In genomic region chr12:46470039-46470627, GRCh38 we compare ENCODE assay signal across 11 cellular contexts.
A peak's percentile ranks its signal among the peaks of the same experiment; 100 is the strongest.
DNase-seq lines count a peak whose midpoint lies in the region; ATAC-seq, FAIRE-seq and TF ChIP-seq lines count a peak whose summit lies in the region.
"Had no signal": no experiment of that assay in that cellular context is flagged by ENCODE, and none has a peak within 500 bp of the region (broad histone marks: within the 10 kb centered on the region; RNA-seq: fewer than 3 reads in every experiment).

No MANE protein-coding gene starts in this region.

- WGBS in small intestine, 3 donors: 67 to 69% (median 69%) methylated on average over 6 of the region's 6 CpGs
- WGBS in adrenal gland, 4 donors: 70 to 85% (median 75%) methylated on average over 5 to 6 of the region's 6 CpGs

- peak overlapping the region; percentile 75 for H3K4me3 Mint-ChIP-seq in T-helper 1 cell treated with Interleukin-12 subunit alpha and Interleukin-12 subunit beta and Interleukin-4 antibody, amounts not matched to agents 30 μg/mL and 1 μg/mL, for 36 hours
- H3K4me3 Mint-ChIP-seq: nephron had no signal

- H3K9me3 ChIP-seq in small intestine (ENCODE audit: control insufficient read depth, low read depth) (no peaks in the 10 kb centered on the region), adrenal gland (replicated peaks in 1 of 3) (no peaks in the 10 kb centered on the region)

- intact Hi-C loops in adrenal gland (cut with DNase I): no loop called here

- DNase-seq in activated CD4-positive, alpha-beta T cell treated with anti-CD3 and anti-CD28 coated beads for 48 hours: peak; percentile 26
- no peak for DNase-seq in activated CD4-positive, alpha-beta T cell treated with anti-CD3 and anti-CD28 coated beads, Interleukin-2, amount 50 U/mL, for 1 hour
- DNase-seq in small intestine: peak; percentile 53
- DNase-seq in adrenal gland: no peak
- no peak for DNase-seq in NCI-H187 treated with DMSO at 0.1 percent for 48 hours (lab: John Stamatoyannopoulos, UW)
- DNase-seq: ACHN had no signal

- peak overlapping the region in 1 of 2 donors; percentile 33 for H3K27ac ChIP-seq in small intestine (ENCODE audit: low read depth in 1 of 2, low read length in 1 of 2)
- H3K27ac ChIP-seq in adrenal gland: no peak overlapping the region

- peak; percentile 73 for ATAC-seq in HG02642 (IDR thresholded peaks at IDR 0.05; ENCODE audit: poor library complexity, unreplicated experiment)
- ATAC-seq in GM21390 (IDR thresholded peaks at IDR 0.05; ENCODE audit: unreplicated experiment): no peak

- no peaks in the 10 kb centered on the region for H3K27me3 ChIP-seq in small intestine (ENCODE audit: control insufficient read depth in 2 of 2, insufficient read depth in 2 of 2, low read length in 2 of 2)
- H3K27me3 ChIP-seq in adrenal gland: no peaks in the 10 kb centered on the region

- H3K4me3 ChIP-seq in small intestine (ENCODE audit: low read depth in 1 of 2, low read length in 2 of 2) (no peak overlapping the region), adrenal gland (no peak overlapping the region)

- H3K27me3 Mint-ChIP-seq in T-helper 1 cell treated with Interleukin-12 subunit alpha and Interleukin-12 subunit beta and Interleukin-4 antibody, amounts not matched to agents 30 μg/mL and 1 μg/mL, for 36 hours (ENCODE audit: low read depth): no peaks in the 10 kb centered on the region
- H3K27me3 Mint-ChIP-seq: IgD-negative memory B cell had no signal

- TF ChIP-seq CTCF in adrenal gland (IDR thresholded peaks at IDR 0.05): no peak

- no peak for TF ChIP-seq POLR2A in adrenal gland (IDR thresholded peaks at IDR 0.05)

- peaks cover 5% of the 10 kb centered on the region for H3K9me3 Mint-ChIP-seq in T-helper 1 cell treated with Interleukin-12 subunit alpha and Interleukin-12 subunit beta and Interleukin-4 antibody, amounts not matched to agents 30 μg/mL and 1 μg/mL, for 36 hours
- H3K9me3 Mint-ChIP-seq: IgD-negative memory B cell, nephron had no signal

- FAIRE-seq in small intestine (lab: Jason Lieb, UNC): no peak

- H3K4me1 ChIP-seq in small intestine (ENCODE audit: control insufficient read depth in 2 of 2, insufficient read depth in 1 of 2, low read depth in 1 of 2, low read length in 1 of 2): peaks cover 5 to 9% of the 10 kb centered on the region in 2 donors
- H3K4me1 ChIP-seq in adrenal gland (replicated peaks in 1 of 2): peaks cover 29 to 48% of the 10 kb centered on the region in 2 donors

- peaks cover 25% of the 10 kb centered on the region for H3K4me1 Mint-ChIP-seq in T-helper 1 cell treated with Interleukin-12 subunit alpha and Interleukin-12 subunit beta and Interleukin-4 antibody, amounts not matched to agents 30 μg/mL and 1 μg/mL, for 36 hours (ENCODE audit: low read depth)

- peaks cover 12% of the 10 kb centered on the region for H3K36me3 Mint-ChIP-seq in T-helper 1 cell treated with Interleukin-12 subunit alpha and Interleukin-12 subunit beta and Interleukin-4 antibody, amounts not matched to agents 30 μg/mL and 1 μg/mL, for 36 hours (ENCODE audit: low read depth)

- H3K36me3 ChIP-seq in small intestine (ENCODE audit: control insufficient read depth in 2 of 2, insufficient read depth in 2 of 2, low read length in 2 of 2) (no peaks in the 10 kb centered on the region), adrenal gland (replicated peaks in 1 of 2) (no peaks in the 10 kb centered on the region)

- H3K27ac Mint-ChIP-seq in T-helper 1 cell treated with Interleukin-12 subunit alpha and Interleukin-12 subunit beta and Interleukin-4 antibody, amounts not matched to agents 30 μg/mL and 1 μg/mL, for 36 hours: peak overlapping the region; percentile 85

Comparison
In these comparisons a context has a peak if more than half of its experiments do, and no peak if none do; other contexts are left out.
1. DNase-seq: peak in activated CD4-positive, alpha-beta T cell treated with anti-CD3 and anti-CD28 coated beads for 48 hours (single experiment) and small intestine (single experiment); none in activated CD4-positive, alpha-beta T cell treated with anti-CD3 and anti-CD28 coated beads, Interleukin-2, amount 50 U/mL, for 1 hour (single experiment), adrenal gland (0 of 7) and NCI-H187 treated with DMSO at 0.1 percent for 48 hours (single experiment).